In the genomic region with DNA sequence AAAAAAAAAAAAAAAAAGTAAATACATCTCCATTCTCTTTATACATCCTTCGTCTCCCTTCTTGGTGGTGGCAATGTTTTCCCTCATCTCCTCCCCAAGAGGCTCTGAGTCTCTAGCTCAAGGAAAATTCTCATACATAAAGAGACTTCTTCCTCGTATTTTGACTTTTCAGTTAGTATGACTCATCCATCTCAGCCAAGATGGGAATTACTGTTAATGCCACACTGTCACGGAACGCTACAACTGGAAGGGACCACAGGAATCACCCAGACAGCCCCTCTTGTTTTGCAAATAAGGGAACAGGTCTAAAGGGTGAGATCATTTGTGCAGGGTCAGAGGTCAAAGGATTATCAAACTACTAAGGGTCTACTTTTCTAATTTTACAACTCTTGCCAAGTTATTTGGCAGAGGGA, we compare ENCODE assay signal across 8 cellular contexts. TPM values are rescaled to one million over a fixed set of nuclear protein-coding genes. Genes with fewer than 3 reads are reported as not detected.
DNase-seq lines count a peak whose midpoint lies in the region; ATAC-seq, FAIRE-seq and TF ChIP-seq lines count a peak whose summit lies in the region.

No MANE protein-coding gene starts in this region.

- H3K27ac ChIP-seq in astrocyte (ENCODE audit: low read depth, low read length): peak overlapping the region; percentile 94
- H3K27ac ChIP-seq in mesenchymal stem cell (ENCODE audit: low read length, poor library complexity, severe bottlenecking): peak overlapping the region; percentile 5

- H3K36me3 ChIP-seq in astrocyte (ENCODE audit: insufficient read depth, low read length) (no peaks in the 10 kb centered on the region), mesenchymal stem cell (ENCODE audit: control insufficient read depth in 1 of 2, insufficient read depth in 2 of 2, low read depth in 1 of 2, low read length in 2 of 2) (peaks cover 3 to 23% of the 10 kb centered on the region in 2 experiments)

- H3K4me1 ChIP-seq in astrocyte (ENCODE audit: insufficient read depth, low read length) (peaks cover 54% of the 10 kb centered on the region), mesenchymal stem cell (ENCODE audit: control insufficient read depth, insufficient read depth, low read depth, low read length) (peaks cover 19% of the 10 kb centered on the region)

- H4K20me1 ChIP-seq in astrocyte (ENCODE audit: insufficient read depth, low read length): peaks cover 77% of the 10 kb centered on the region

- H3K9me3 ChIP-seq in astrocyte (ENCODE audit: insufficient read depth, low read depth, low read length): no peaks in the 10 kb centered on the region
- H3K9me3 ChIP-seq in mesenchymal stem cell (ENCODE audit: control insufficient read depth, low read length): no peaks in the 10 kb centered on the region

- peaks cover 99% of the 10 kb centered on the region for H3K79me2 ChIP-seq in astrocyte (ENCODE audit: insufficient read depth, low read length)

- H3K27ac Mint-ChIP-seq in astrocyte (ENCODE audit: unreplicated experiment): peak overlapping the region; percentile 96

- H3K4me2 ChIP-seq in astrocyte (ENCODE audit: low read length) (peak overlapping the region; percentile 42), mesenchymal stem cell (ENCODE audit: low read length, poor library complexity, severe bottlenecking) (no peak overlapping the region)

- no peak overlapping the region for H2BK15ac ChIP-seq in mesenchymal stem cell (ENCODE audit: low read depth, poor library complexity, severe bottlenecking)

- H2AFZ ChIP-seq in astrocyte (ENCODE audit: low read depth, low read length) (no peak overlapping the region), mesenchymal stem cell (ENCODE audit: low read depth, low read length) (no peak overlapping the region)

- H2BK120ac ChIP-seq in mesenchymal stem cell (ENCODE audit: low read depth, low read length): no peak overlapping the region

- H3K4me3 ChIP-seq in astrocyte (ENCODE audit: insufficient read depth, low read depth, low read length) (no peak overlapping the region), mesenchymal stem cell (ENCODE audit: insufficient read depth in 1 of 2, low read depth in 1 of 2, low read length in 2 of 2) (peak overlapping the region in 1 of 2 experiments; percentile 7)

- H3K4me1 Mint-ChIP-seq in astrocyte (ENCODE audit: low read depth, unreplicated experiment): peaks cover 57% of the 10 kb centered on the region

- H3K36me3 Mint-ChIP-seq in astrocyte (ENCODE audit: low read depth, unreplicated experiment): peaks cover 3% of the 10 kb centered on the region

- peak overlapping the region; percentile 47 for H3K9ac ChIP-seq in astrocyte (ENCODE audit: low read length)
- H3K9ac ChIP-seq in mesenchymal stem cell (ENCODE audit: low read length): peak overlapping the region; percentile 23

- H3K14ac ChIP-seq in mesenchymal stem cell (ENCODE audit: low read length in 2 of 2): no peak overlapping the region

- no peaks in the 10 kb centered on the region for H3K9me3 Mint-ChIP-seq in astrocyte (ENCODE audit: unreplicated experiment)

- H3K18ac ChIP-seq in mesenchymal stem cell (ENCODE audit: low read depth in 1 of 2, low read length in 2 of 2): no peak overlapping the region

- ATAC-seq in HG02623 (IDR thresholded peaks at IDR 0.05; ENCODE audit: unreplicated experiment): no peak

- CTCF ChIA-PET in GM10248 (lab: Yijun Ruan, JAX): interaction anchor here (1.6 to 2.2 kb wide), 3 partner anchors 10 to 19 kb away, joined by 6 to 8 read pairs (median 7); partner anchors contain the start of gene NFE2L2

- H4K8ac ChIP-seq in mesenchymal stem cell (ENCODE audit: low read length): no peak overlapping the region

- FAIRE-seq in astrocyte (lab: Jason Lieb, UNC): peak; percentile 50
- no peak for FAIRE-seq in GM19239 (lab: Jason Lieb, UNC)

- POLR2A ChIA-PET in GM10248 (lab: Yijun Ruan, JAX): interaction anchor here (0.6 kb wide), 1 partner anchor 1621 kb away, joined by 5 read pairs; no protein-coding TSS in a partner anchor

- 0% methylated on average over 4 of the region's 4 CpGs for WGBS in mesenchymal stem cell

- peak overlapping the region; percentile 66 for H3K4me3 Mint-ChIP-seq in astrocyte (ENCODE audit: unreplicated experiment)

- no peak overlapping the region for H3K23ac ChIP-seq in mesenchymal stem cell (ENCODE audit: low read length in 2 of 2)

- H2BK12ac ChIP-seq in mesenchymal stem cell (ENCODE audit: low read length in 2 of 2): no peak overlapping the region

- H3K27me3 Mint-ChIP-seq in astrocyte (ENCODE audit: low read depth, unreplicated experiment): no peaks in the 10 kb centered on the region

- H2BK5ac ChIP-seq in mesenchymal stem cell (ENCODE audit: low read depth, low read length, poor library complexity, severe bottlenecking): no peak overlapping the region

- no peaks in the 10 kb centered on the region for H3K79me1 ChIP-seq in mesenchymal stem cell (replicated peaks; ENCODE audit: low read length, poor library complexity, severe bottlenecking)

- DNase-seq in AG08395 (ENCODE audit: low spot score): peak; percentile 87
- peak; percentile 66 for DNase-seq in HS-27A (ENCODE audit: low read depth)
- peak; percentile 87 for DNase-seq in astrocyte (ENCODE audit: low read depth)
- DNase-seq in mesenchymal stem cell: peak; percentile 98
- DNase-seq in GM19239 (ENCODE audit: insufficient read length, low spot score): no peak
- DNase-seq in SHP77 (lab: John Stamatoyannopoulos, UW): no peak
- DNase-seq in GM10248 (ENCODE audit: extremely low spot score): no peak

- no peak overlapping the region for H4K91ac ChIP-seq in mesenchymal stem cell (ENCODE audit: low read length)

- no peak overlapping the region for H3K4ac ChIP-seq in mesenchymal stem cell (ENCODE audit: low read depth in 1 of 2, low read length in 2 of 2)

- H2AK5ac ChIP-seq in mesenchymal stem cell (ENCODE audit: low read length, severe bottlenecking): no peak overlapping the region

- H3K27me3 ChIP-seq in astrocyte (ENCODE audit: insufficient read depth, low read length): no peaks in the 10 kb centered on the region
- H3K27me3 ChIP-seq in mesenchymal stem cell (ENCODE audit: control insufficient read depth in 1 of 2, insufficient read depth in 1 of 2, low read length in 2 of 2): no peaks in the 10 kb centered on the region

- TF ChIP-seq CTCF in astrocyte (IDR thresholded peaks at IDR 0.05; ENCODE audit: insufficient read depth, low read depth, low read length): no peak
- TF ChIP-seq CTCF in GM10248 (IDR thresholded peaks at IDR 0.05; ENCODE audit: control extremely low read depth, extremely low read depth, low read depth, missing control alignments): no peak

RNA-seq across cellular contexts. Expression of gene NFE2L2, which starts 19.5 kb away (rescaled TPM):
- total RNA-seq in astrocyte: 81.0 and 83.3 TPM in 2 replicates
- 73.3 TPM for polyA plus RNA-seq in mesenchymal stem cell (2013, experiment 1 of 2)
- polyA plus RNA-seq in mesenchymal stem cell (2013, experiment 2 of 2): 78.2 TPM

RNA-seq across cellular contexts. Expression of gene HNRNPA3, which starts 32.4 kb away (rescaled TPM):
- total RNA-seq in astrocyte: 147 and 184 TPM in 2 replicates
- 192 TPM for polyA plus RNA-seq in mesenchymal stem cell (2013, experiment 1 of 2)
- polyA plus RNA-seq in mesenchymal stem cell (2013, experiment 2 of 2): 202 TPM

Comparison
In these comparisons a context has a peak if more than half of its experiments do, and no peak if none do; other contexts are left out.
1. DNase-seq: peak in AG08395 (single experiment), HS-27A (single experiment), astrocyte (single experiment) and mesenchymal stem cell (single experiment); none in GM19239 (single experiment), SHP77 (0 of 2) and GM10248 (single experiment).